8 cellular contexts compared by ENCODE assay signal in genomic region chr5:140042551-140043507, GRCh38. TPM values are rescaled to one million over a fixed set of nuclear protein-coding genes. Genes with fewer than 3 reads are reported as not detected.
A peak's percentile ranks its signal among the peaks of the same experiment; 100 is the strongest.
DNase-seq lines count a peak whose midpoint lies in the region; ATAC-seq and TF ChIP-seq lines count a peak whose summit lies in the region.

NRG2 (minus strand) TSS chr5:140043299.

- no peaks in the 10 kb centered on the region for H3K9me2 ChIP-seq in hepatocyte (replicated peaks; ENCODE audit: insufficient read depth)

- ATAC-seq in GM21528 (IDR thresholded peaks at IDR 0.05; ENCODE audit: low FRiP score, unreplicated experiment) = peak; percentile 76

- TF ChIP-seq RAD21 in Ishikawa (IDR thresholded peaks at IDR 0.05; ENCODE audit: low read depth) = no peak

- H3K4me1 ChIP-seq in hepatocyte (ENCODE audit: insufficient read depth) = peaks cover 13% of the 10 kb centered on the region

- H3K27me3 ChIP-seq in hepatocyte = peaks cover 66% of the 10 kb centered on the region

- DNase-seq in DMS53 (lab: John Stamatoyannopoulos, UW) = peak; percentile 84
- DNase-seq in T-helper 1 cell = peak in 4 of 5 donors; percentile 28 to 45 (median 40)
- DNase-seq in astrocyte of the cerebellum (ENCODE audit: low read depth) = no peak
- peak; percentile 62 for DNase-seq in hepatocyte (ENCODE audit: low spot score)
- peak; percentile 95 for DNase-seq in retina
- DNase-seq in NCI-H446 (lab: John Stamatoyannopoulos, UW) = no peak

- H3K4me3 ChIP-seq in astrocyte of the cerebellum (ENCODE audit: low read depth, low read length) = peak within 1 kb of the TSS; percentile 60
- H3K4me3 ChIP-seq in hepatocyte = peak within 1 kb of the TSS; percentile 59

- TF ChIP-seq CTCF in astrocyte of the cerebellum (IDR thresholded peaks at IDR 0.05; ENCODE audit: low read depth, low read length, missing control alignments) (peak; percentile 64), hepatocyte (IDR thresholded peaks at IDR 0.05; ENCODE audit: poor library complexity) (peak; percentile 23)

- in situ Hi-C loops in astrocyte of the cerebellum (cut with HindIII; ENCODE audit: low sequenced_read_pairs) = no loop called here

- peak within 1 kb of the TSS; percentile 72 for H2AFZ ChIP-seq in hepatocyte

- peak within 1 kb of the TSS; percentile 100 for H3K4me2 ChIP-seq in hepatocyte

- no peak for TF ChIP-seq EP300 in Ishikawa (IDR thresholded peaks at IDR 0.05; ENCODE audit: borderline replicate concordance)

- H3K36me3 ChIP-seq in hepatocyte (replicated peaks; ENCODE audit: insufficient read depth, low read depth) = no peaks in the 10 kb centered on the region

- 1% methylated on average over 84 of the region's 91 CpGs for WGBS in hepatocyte (ENCODE audit: low lambda C conversion rate, missing lambda C conversion rate)

- no peaks in the 10 kb centered on the region for H3K9me3 ChIP-seq in hepatocyte (ENCODE audit: low read depth)

- no peak within 1 kb of the TSS for H3K27ac ChIP-seq in hepatocyte

- H4K20me1 ChIP-seq in hepatocyte (ENCODE audit: insufficient read depth, poor library complexity, severe bottlenecking) = no peaks in the 10 kb centered on the region

- H3K79me2 ChIP-seq in hepatocyte = no peaks in the 10 kb centered on the region

TF ChIP-seq in Ishikawa, 13 proteins besides CTCF, POLR2A, EP300 and RAD21:
- TF ChIP-seq YY1 (IDR thresholded peaks at IDR 0.05; ENCODE audit: low read depth) = no peak
- TF ChIP-seq ZBTB7A (IDR thresholded peaks at IDR 0.05; ENCODE audit: low read depth) = 0 out of 2 replicates have a peak, but pooled peaks have one; percentile 28
- TF ChIP-seq REST (IDR thresholded peaks at IDR 0.05; ENCODE audit: low read depth) = no peak
- no peak for TF ChIP-seq CREB1 (IDR thresholded peaks at IDR 0.05; ENCODE audit: low read depth)
- TF ChIP-seq USF1 (IDR thresholded peaks at IDR 0.05) = no peak
TF ChIP-seq in Ishikawa: peak in this region for 1.

RNA-seq across cellular contexts. Expression of gene NRG2, which starts in this region (rescaled TPM):
- 0.20 and 1.4 TPM in 2 replicates for total RNA-seq in hepatocyte
- polyA plus RNA-seq in hepatocyte = 1.5 and 1.8 TPM in 2 replicates

Comparison
In these comparisons a context has a peak if more than half of its experiments do, and no peak if none do; other contexts are left out.
1. DNase-seq: peak in DMS53 (single experiment), T-helper 1 cell (4 of 5), hepatocyte (single experiment) and retina (single experiment); none in astrocyte of the cerebellum (single experiment) and NCI-H446 (0 of 2).